In the genomic region with DNA sequence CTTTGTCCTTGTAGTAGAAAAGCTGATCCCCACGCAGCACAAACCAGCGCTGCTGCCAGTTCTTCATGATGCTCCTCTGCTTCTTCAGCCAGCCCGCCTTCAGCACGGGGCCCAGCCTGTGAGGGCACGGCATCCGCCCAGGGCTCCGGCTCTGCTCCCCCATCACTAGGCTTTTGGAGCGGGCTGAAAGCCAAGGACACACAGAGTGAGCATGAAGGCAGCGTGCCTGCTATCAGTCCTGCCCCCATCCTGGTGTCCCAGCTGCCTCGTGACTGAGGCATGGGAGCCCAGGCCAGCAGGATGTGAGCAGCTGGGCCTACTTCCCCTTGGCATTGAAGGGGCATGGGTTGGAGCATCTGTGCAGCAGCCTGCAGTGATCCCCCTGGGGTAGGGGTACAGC, we compare ENCODE assay signal across 25 cellular contexts. TPM values are rescaled to one million over a fixed set of nuclear protein-coding genes. Genes with fewer than 3 reads are reported as not detected.
A peak's percentile ranks its signal among the peaks of the same experiment; 100 is the strongest.
DNase-seq lines count a peak whose midpoint lies in the region; ATAC-seq and FAIRE-seq lines count a peak whose summit lies in the region.
"Had no signal": no experiment of that assay in that cellular context is flagged by ENCODE, and none has a peak within 500 bp of the region (broad histone marks: within the 10 kb centered on the region; RNA-seq: fewer than 3 reads in every experiment).

No MANE protein-coding gene starts in this region.

- H3K27ac ChIP-seq in cingulate gyrus (ENCODE audit: low read depth, low read length), result peak overlapping the region; percentile 33
- H3K27ac ChIP-seq: GM23248, HL-60, vagina had no signal

- no peak overlapping the region for H3K27ac Mint-ChIP-seq in stimulated activated memory B cell treated with anti-CD40 and anti-IgM and Interleukin-4, amounts not matched to agents 10 μg/mL and 1 μg/mL and 100 μg/mL, for 72 hours
- H3K27ac Mint-ChIP-seq in natural killer cell treated with Interleukin-12 subunit alpha and Interleukin-12 subunit beta and Interleukin-15 and Interleukin-18, amount 100 ng/mL, for 72 hours, result no peak overlapping the region
- H3K27ac Mint-ChIP-seq: activated naive CD4-positive, alpha-beta T cell treated with anti-CD3 and anti-CD28 coated beads, Interleukin-2, amount 50 U/mL, for 24 hours; activated T-helper 1 cell treated with anti-CD3 and anti-CD28 coated beads, Interleukin-12 subunit alpha, Interleukin-12 subunit beta, Interleukin-2, Interleukin-4 antibody, amounts not matched to agents 30 ng/mL and 10 ng/mL and 1 ng/mL, durations not matched to agents 14 hours and 24 hours and 36 hours; CD14-positive monocyte; T-cell had no signal

- peaks cover 44% of the 10 kb centered on the region for H3K4me1 Mint-ChIP-seq in stimulated activated memory B cell treated with anti-CD40 and anti-IgM and Interleukin-4, amounts not matched to agents 10 μg/mL and 1 μg/mL and 100 μg/mL, for 72 hours
- no peaks in the 10 kb centered on the region for H3K4me1 Mint-ChIP-seq in natural killer cell treated with Interleukin-12 subunit alpha and Interleukin-12 subunit beta and Interleukin-15 and Interleukin-18, amount 100 ng/mL, for 72 hours (ENCODE audit: low read depth in 2 of 2)
- H3K4me1 Mint-ChIP-seq: activated naive CD4-positive, alpha-beta T cell treated with anti-CD3 and anti-CD28 coated beads, Interleukin-2, amount 50 U/mL, for 24 hours; T-cell had no signal

- no peak for FAIRE-seq in GM19239 (lab: Jason Lieb, UNC)
- FAIRE-seq: endothelial cell of umbilical vein, kidney, RCC 7860 had no signal

- DNase-seq in NCI-H1694 treated with DMSO at 0.1 percent for 48 hours (lab: John Stamatoyannopoulos, UW), result peak; percentile 49
- peak; percentile 16 to 65 for DNase-seq in hippocampal formation (lab: John Stamatoyannopoulos, UW)
- no peak for DNase-seq in OCI-M1 (lab: John Stamatoyannopoulos, UW)
- no peak for DNase-seq in NCI-H1417 treated with DMSO at 0.1 percent for 48 hours (lab: John Stamatoyannopoulos, UW)
- no peak for DNase-seq in natural killer cell treated with Interleukin-12 subunit alpha and Interleukin-12 subunit beta and Interleukin-15 and Interleukin-18, amount 100 ng/mL, for 72 hours (ENCODE audit: low spot score)
- DNase-seq in GM19239 (ENCODE audit: insufficient read length, low spot score), result no peak
- DNase-seq: activated CD4-positive, alpha-beta T cell treated with anti-CD3 and anti-CD28 coated beads, Interleukin-2, amount 50 U/mL, for 4 hours; activated CD4-positive, CD25-positive, alpha-beta regulatory T cell; activated CD8-positive, alpha-beta memory T cell treated with anti-CD3 and anti-CD28 coated beads, Interleukin-2, amount 50 U/mL, for 4 hours; Calu3; GM23248; kidney; NCI-H526 treated with DMSO at 0.1 percent for 48 hours; stimulated activated CD4-positive, alpha-beta T cell treated with anti-CD3 and anti-CD28 coated beads, Interleukin-15, amount 100 ng/mL, for 24 hours; stimulated activated naive CD4-positive, alpha-beta T cell; T-cell had no signal

- peaks cover 12% of the 10 kb centered on the region for H3K36me3 Mint-ChIP-seq in stimulated activated memory B cell treated with anti-CD40 and anti-IgM and Interleukin-4, amounts not matched to agents 10 μg/mL and 1 μg/mL and 100 μg/mL, for 72 hours
- H3K36me3 Mint-ChIP-seq in natural killer cell treated with Interleukin-12 subunit alpha and Interleukin-12 subunit beta and Interleukin-15 and Interleukin-18, amount 100 ng/mL, for 72 hours, result no peaks in the 10 kb centered on the region
- H3K36me3 Mint-ChIP-seq: activated naive CD4-positive, alpha-beta T cell treated with anti-CD3 and anti-CD28 coated beads, Interleukin-2, amount 50 U/mL, for 24 hours; T-cell had no signal

- peak; percentile 13 for ATAC-seq in stimulated activated memory B cell treated with anti-CD40 and anti-IgM and Interleukin-4, amounts not matched to agents 10 μg/mL and 1 μg/mL and 100 μg/mL, for 72 hours
- ATAC-seq in natural killer cell treated with Interleukin-12 subunit alpha and Interleukin-12 subunit beta and Interleukin-15 and Interleukin-18, amount 100 ng/mL, for 72 hours, result no peak
- ATAC-seq: T-cell had no signal

- H3K9me3 Mint-ChIP-seq in stimulated activated memory B cell treated with anti-CD40 and anti-IgM and Interleukin-4, amounts not matched to agents 10 μg/mL and 1 μg/mL and 100 μg/mL, for 72 hours, result peaks cover 5% of the 10 kb centered on the region
- peaks cover 2% of the 10 kb centered on the region for H3K9me3 Mint-ChIP-seq in natural killer cell treated with Interleukin-12 subunit alpha and Interleukin-12 subunit beta and Interleukin-15 and Interleukin-18, amount 100 ng/mL, for 72 hours
- H3K9me3 Mint-ChIP-seq: activated naive CD4-positive, alpha-beta T cell treated with anti-CD3 and anti-CD28 coated beads, Interleukin-2, amount 50 U/mL, for 24 hours; activated T-helper 1 cell treated with anti-CD3 and anti-CD28 coated beads, Interleukin-12 subunit alpha, Interleukin-12 subunit beta, Interleukin-2, Interleukin-4 antibody, amounts not matched to agents 30 ng/mL and 10 ng/mL and 1 ng/mL, durations not matched to agents 14 hours and 24 hours and 36 hours had no signal

- no peak overlapping the region for H3K4me3 Mint-ChIP-seq in stimulated activated memory B cell treated with anti-CD40 and anti-IgM and Interleukin-4, amounts not matched to agents 10 μg/mL and 1 μg/mL and 100 μg/mL, for 72 hours
- no peak overlapping the region for H3K4me3 Mint-ChIP-seq in natural killer cell treated with Interleukin-12 subunit alpha and Interleukin-12 subunit beta and Interleukin-15 and Interleukin-18, amount 100 ng/mL, for 72 hours
- H3K4me3 Mint-ChIP-seq: activated naive CD4-positive, alpha-beta T cell treated with anti-CD3 and anti-CD28 coated beads, Interleukin-2, amount 50 U/mL, for 24 hours; activated T-helper 1 cell treated with anti-CD3 and anti-CD28 coated beads, Interleukin-12 subunit alpha, Interleukin-12 subunit beta, Interleukin-2, Interleukin-4 antibody, amounts not matched to agents 30 ng/mL and 10 ng/mL and 1 ng/mL, durations not matched to agents 14 hours and 24 hours and 36 hours; CD14-positive monocyte; T-cell had no signal

- H3K27me3 Mint-ChIP-seq in stimulated activated memory B cell treated with anti-CD40 and anti-IgM and Interleukin-4, amounts not matched to agents 10 μg/mL and 1 μg/mL and 100 μg/mL, for 72 hours, result no peaks in the 10 kb centered on the region
- H3K27me3 Mint-ChIP-seq in natural killer cell treated with Interleukin-12 subunit alpha and Interleukin-12 subunit beta and Interleukin-15 and Interleukin-18, amount 100 ng/mL, for 72 hours, result peaks cover 19 to 29% of the 10 kb centered on the region in 2 donors

RNA-seq across cellular contexts. Expression of a gene that starts 21.9 kb away (rescaled TPM):
- total RNA-seq in natural killer cell treated with Interleukin-12 subunit alpha and Interleukin-12 subunit beta and Interleukin-15 and Interleukin-18, amount 100 ng/mL, for 72 hours, result 1 to 10 TPM in 1 of 2 donors, under 1 TPM in 1; 0.14 to 1.8 TPM

Comparison
In these comparisons a context has a peak if more than half of its experiments do, and no peak if none do; other contexts are left out.
1. DNase-seq: peak in NCI-H1694 treated with DMSO at 0.1 percent for 48 hours (single experiment) and hippocampal formation (2 of 2); none in OCI-M1 (single experiment), NCI-H1417 treated with DMSO at 0.1 percent for 48 hours (single experiment), natural killer cell treated with Interleukin-12 subunit alpha and Interleukin-12 subunit beta and Interleukin-15 and Interleukin-18, amount 100 ng/mL, for 72 hours (single experiment) and GM19239 (single experiment).